In the genomic region with DNA sequence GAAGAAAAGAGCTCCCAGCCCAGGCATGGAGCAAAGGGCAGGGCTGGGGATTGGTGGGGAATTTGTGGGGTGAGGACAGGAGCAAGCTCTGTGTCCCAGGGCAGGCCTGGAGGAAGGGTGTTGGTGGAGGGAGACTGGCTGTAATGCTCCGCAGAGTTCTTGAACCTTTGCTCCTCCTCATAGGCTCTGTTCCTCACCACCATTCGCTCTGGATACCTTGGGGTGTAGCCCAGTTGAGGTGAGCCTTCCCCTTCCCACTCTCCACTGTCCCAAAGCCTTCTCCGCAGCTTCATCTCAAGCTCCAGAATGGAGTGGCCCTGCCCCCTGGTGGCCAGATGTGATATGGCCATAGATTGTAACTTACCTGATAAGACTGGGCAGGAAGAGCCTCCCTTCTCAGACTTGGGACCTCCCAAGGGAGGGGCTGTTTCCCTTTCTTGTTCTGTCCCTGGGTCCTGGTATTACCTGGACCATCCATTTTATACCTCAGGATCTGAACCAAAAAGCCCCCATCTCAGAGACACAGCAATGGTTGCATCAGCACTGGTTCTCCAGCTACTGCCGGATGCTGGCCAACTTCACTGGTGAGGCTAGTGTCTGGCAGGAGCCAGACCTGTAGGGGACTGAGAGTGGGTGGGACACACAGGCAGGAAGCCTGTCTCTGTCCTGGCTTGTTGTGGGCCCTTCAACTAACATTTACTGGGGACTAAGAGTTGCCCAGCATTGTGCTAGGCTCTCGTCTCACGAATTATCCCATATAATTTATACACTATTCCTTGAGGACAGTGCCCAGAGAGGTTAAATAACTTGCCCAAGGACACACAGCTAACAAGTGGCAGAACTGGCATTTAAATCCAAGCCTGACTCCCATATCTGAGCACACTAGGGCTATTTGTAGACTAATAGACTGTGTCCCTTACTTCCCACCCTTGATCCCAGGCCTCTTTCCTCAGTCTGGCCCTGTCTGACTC, we compare ENCODE assay signal across 8 cellular contexts.
DNase-seq lines count a peak whose midpoint lies in the region; ATAC-seq lines count a peak whose summit lies in the region.

No MANE protein-coding gene starts in this region.

- ATAC-seq in HG02852 (IDR thresholded peaks at IDR 0.05; ENCODE audit: unreplicated experiment) (peak; percentile 70), GM19023 (IDR thresholded peaks at IDR 0.05; ENCODE audit: unreplicated experiment) (no peak)

- DNase-seq in CMK (ENCODE audit: low read depth), result peak; percentile 80
- DNase-seq in NCI-H446 treated with DMSO at 0.1 percent for 48 hours (lab: John Stamatoyannopoulos, UW), result peak; percentile 18
- peak; percentile 80 for DNase-seq in activated CD4-positive, CD25-positive, alpha-beta regulatory T cell treated with anti-CD3 and anti-CD28 coated beads, Interleukin-2, amount 50 U/mL, for 16 hours (ENCODE audit: low read depth, low spot score)
- peak; percentile 73 for DNase-seq in central memory CD4-positive, alpha-beta T cell
- peak; percentile 83 for DNase-seq in kidney tubule cell (ENCODE audit: low spot score)
- DNase-seq in stimulated activated CD4-positive, alpha-beta T cell treated with anti-CD3 and anti-CD28 coated beads, Interleukin-2, amount 100 ng/mL, for 4 hours (ENCODE audit: low read depth), result peak; percentile 81

Comparison
In these comparisons a context has a peak if more than half of its experiments do, and no peak if none do; other contexts are left out.
1. DNase-seq: peak in every context shown above with its lines; median percentile 83 in kidney tubule cell; 81 in stimulated activated CD4-positive, alpha-beta T cell treated with anti-CD3 and anti-CD28 coated beads, Interleukin-2, amount 100 ng/mL, for 4 hours; 80 in CMK; 80 in activated CD4-positive, CD25-positive, alpha-beta regulatory T cell treated with anti-CD3 and anti-CD28 coated beads, Interleukin-2, amount 50 U/mL, for 16 hours; 73 in central memory CD4-positive, alpha-beta T cell; 18 in NCI-H446 treated with DMSO at 0.1 percent for 48 hours.